ENCODE assay signal across 8 cellular contexts in genomic region chr14:95515523-95516517, GRCh38. TPM values are rescaled to one million over a fixed set of nuclear protein-coding genes. Genes with fewer than 3 reads are reported as not detected.
DNase-seq lines count a peak whose midpoint lies in the region; ATAC-seq and TF ChIP-seq lines count a peak whose summit lies in the region.

No MANE protein-coding gene starts in this region.

- intact Hi-C loops in Caco-2 (cut with micrococcal nuclease; ENCODE audit: unreplicated experiment) (no loop called here), psoas muscle (cut with DNase I) (no loop called here), vagina (cut with DNase I) (no loop called here)

- peak overlapping the region; percentile 60 for H3K4me3 ChIP-seq in Caco-2 (ENCODE audit: low read depth, low read length)
- peak overlapping the region; percentile 73 for H3K4me3 ChIP-seq in cardiac muscle cell
- peak overlapping the region; percentile 86 for H3K4me3 ChIP-seq in psoas muscle
- peak overlapping the region; percentile 74 to 87 for H3K4me3 ChIP-seq in vagina

- WGBS in psoas muscle, 3 donors = 4 to 8% (median 5%) methylated on average over 30 to 48 of the region's 48 CpGs

- peak; percentile 74 for ATAC-seq in GM19455 (IDR thresholded peaks at IDR 0.05; ENCODE audit: unreplicated experiment)
- peak; percentile 51 for ATAC-seq in HG03575 (IDR thresholded peaks at IDR 0.05; ENCODE audit: extremely low read depth, insufficient number of reproducible peaks, low FRiP score, unreplicated experiment)
- ATAC-seq in psoas muscle = peak; percentile 78 to 85 (median 81)

- peak; percentile 69 to 86 for DNase-seq in Caco-2
- peak; percentile 15 for DNase-seq in SIG-M5 (lab: John Stamatoyannopoulos, UW)
- DNase-seq in activated naive CD4-positive, alpha-beta T cell treated with Interleukin-2 at 50 U/mL for 16 hours = peak; percentile 88
- DNase-seq in cardiac muscle cell (ENCODE audit: low read depth in 1 of 2, low spot score in 1 of 2) = peak; percentile 60 to 83
- peak; percentile 75 to 87 for DNase-seq in psoas muscle
- DNase-seq in vagina (ENCODE audit: extremely low spot score in 2 of 2) = peak in 1 of 2 donors; percentile 87

- no peaks in the 10 kb centered on the region for H3K36me3 Mint-ChIP-seq in Caco-2 (ENCODE audit: insufficient read depth, unreplicated experiment)

- BruUV-seq in Caco-2 (replicated peaks; lab: Mats Ljungman, UMichigan) = TSS peak; percentile 28

- H3K27ac ChIP-seq in cardiac muscle cell (no peak overlapping the region), psoas muscle (peak overlapping the region; percentile 58), vagina (peak overlapping the region; percentile 94)

- TF ChIP-seq CTCF in Caco-2 (IDR thresholded peaks at IDR 0.05; ENCODE audit: insufficient read depth in 1 of 2, low read depth in 1 of 2, low read length in 1 of 2, severe bottlenecking in 1 of 2, unreplicated experiment in 1 of 2) (peak in 1 of 2 experiments; percentile 66), cardiac muscle cell (IDR thresholded peaks at IDR 0.05; ENCODE audit: low read depth, low read length) (peak; percentile 19), psoas muscle (IDR thresholded peaks at IDR 0.05) (peak; percentile 41), vagina (IDR thresholded peaks at IDR 0.05) (peak in 1 of 3 experiments; percentile 31)

- CTCF ChIA-PET in Caco-2 (lab: Charles Lee) = interaction anchor here (0.6 to 2.3 kb wide), 9 partner anchors 11 to 261 kb away, joined by 3 to 23 read pairs (median 5); no protein-coding TSS in a partner anchor

- no peaks in the 10 kb centered on the region for H3K27me3 ChIP-seq in Caco-2 (replicated peaks; ENCODE audit: control insufficient read depth, insufficient read depth, low read length)
- no peaks in the 10 kb centered on the region for H3K27me3 ChIP-seq in cardiac muscle cell
- H3K27me3 ChIP-seq in psoas muscle (ENCODE audit: insufficient read depth in 3 of 3, low read length in 2 of 3) = no peaks in the 10 kb centered on the region
- H3K27me3 ChIP-seq in vagina = no peaks in the 10 kb centered on the region

- no peaks in the 10 kb centered on the region for H3K9me3 Mint-ChIP-seq in Caco-2 (ENCODE audit: unreplicated experiment)

- H3K4me1 ChIP-seq in Caco-2 (peaks cover 17% of the 10 kb centered on the region), cardiac muscle cell (ENCODE audit: low read depth) (peaks cover 15% of the 10 kb centered on the region), psoas muscle (peaks cover 48% of the 10 kb centered on the region), vagina (peaks cover 84% of the 10 kb centered on the region)

- H3K4me1 Mint-ChIP-seq in Caco-2 (ENCODE audit: low read depth, unreplicated experiment) = peaks cover 7% of the 10 kb centered on the region

- no peak overlapping the region for H3K27ac Mint-ChIP-seq in Caco-2 (ENCODE audit: unreplicated experiment)

- H3K36me3 ChIP-seq in Caco-2 (ENCODE audit: control insufficient read depth, insufficient read depth, low read length) (no peaks in the 10 kb centered on the region; the same call in 1 of the 2 replicates), cardiac muscle cell (no peaks in the 10 kb centered on the region), psoas muscle (ENCODE audit: insufficient read depth in 1 of 2, low read depth in 1 of 2) (no peaks in the 10 kb centered on the region), vagina (no peaks in the 10 kb centered on the region)

- H3K4me3 Mint-ChIP-seq in Caco-2 (ENCODE audit: unreplicated experiment) = peak overlapping the region; percentile 82

- H3K9me3 ChIP-seq in Caco-2 (no peaks in the 10 kb centered on the region), cardiac muscle cell (ENCODE audit: low read depth) (no peaks in the 10 kb centered on the region), psoas muscle (no peaks in the 10 kb centered on the region), vagina (no peaks in the 10 kb centered on the region)

- TF ChIP-seq POLR2A in vagina (IDR thresholded peaks at IDR 0.05) = no peak

- POLR2A ChIA-PET in Caco-2 (lab: Charles Lee) = interaction anchor here (0.6 to 1.1 kb wide), 3 partner anchors 10 to 147 kb away, joined by 3 to 7 read pairs (median 4); no protein-coding TSS in a partner anchor

- no peaks in the 10 kb centered on the region for H3K27me3 Mint-ChIP-seq in Caco-2 (ENCODE audit: insufficient read depth, unreplicated experiment)

RNA-seq across cellular contexts. Expression of gene SYNE3, which starts 0.6 kb away (rescaled TPM):
- 19.4 and 21.2 TPM in 2 replicates for total RNA-seq in Caco-2 (2022)
- total RNA-seq in cardiac muscle cell = 0.42 and 2.0 TPM in 2 replicates
- polyA plus RNA-seq in cardiac muscle cell = 0.09 and 0.45 TPM in 2 replicates
- 1 to 10 TPM; 3.4 to 4.7 (median 4.1) TPM for total RNA-seq in psoas muscle
- polyA plus RNA-seq in psoas muscle = 1 to 10 TPM in 1 of 3 donors, under 1 TPM in 2; 0.45 to 1.3 (median 0.96) TPM
- 27.0 TPM for total RNA-seq in vagina

RNA-seq across cellular contexts. Expression of gene GLRX5, which starts 19.0 kb away (rescaled TPM):
- total RNA-seq in Caco-2 (2022) = 66.2 and 67.8 TPM in 2 replicates
- 50.2 and 80.8 TPM in 2 replicates for total RNA-seq in cardiac muscle cell
- polyA plus RNA-seq in cardiac muscle cell = 180 and 181 TPM in 2 replicates
- total RNA-seq in psoas muscle = 10 to 100 TPM; 46.9 to 97.6 (median 57.0) TPM
- polyA plus RNA-seq in psoas muscle = 10 to 100 TPM; 65.5 to 98.7 (median 68.4) TPM
- 20.4 TPM for total RNA-seq in vagina
